In the genomic region with DNA sequence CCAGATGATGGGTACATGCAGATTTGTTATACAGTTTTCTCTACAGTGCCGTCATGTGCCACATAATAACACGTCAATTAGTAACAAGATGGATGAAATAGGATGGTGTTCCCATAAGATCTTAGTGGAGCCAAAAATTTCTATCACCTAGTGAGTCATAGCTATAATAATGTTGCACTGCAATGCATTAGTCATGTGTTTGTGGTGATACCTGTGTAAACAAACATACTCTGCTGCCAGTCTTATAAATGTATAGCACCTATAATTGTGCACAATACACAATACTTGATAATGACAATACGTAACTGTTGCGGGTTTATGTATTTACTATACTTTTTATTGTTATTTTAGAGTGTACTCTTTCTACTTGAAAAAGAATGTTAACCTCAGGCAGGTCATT, we compare ENCODE assay signal across 17 cellular contexts.
DNase-seq lines count a peak whose midpoint lies in the region; ATAC-seq, FAIRE-seq and TF ChIP-seq lines count a peak whose summit lies in the region.
"Had no signal": no experiment of that assay in that cellular context is flagged by ENCODE, and none has a peak within 500 bp of the region (broad histone marks: within the 10 kb centered on the region; RNA-seq: fewer than 3 reads in every experiment).

No MANE protein-coding gene starts in this region.

- H3K4me2 ChIP-seq in K562 (ENCODE audit: insufficient read depth, low read length), result no peak overlapping the region
- H3K4me2 ChIP-seq: BLaER1 treated with 17β-estradiol and CSF1 and Interleukin-3, amounts not matched to agents 10 nM and 100 nM had no signal

- no peak for TF ChIP-seq EP300 in K562 (IDR thresholded peaks at IDR 0.05; ENCODE audit: low read length)
- no peak for TF ChIP-seq EP300 in gastroesophageal sphincter (IDR thresholded peaks at IDR 0.05)

- CTCF ChIA-PET in K562 (lab: Yijun Ruan, JAX; ENCODE audit: low intra/inter-chr PET ratio), result no interaction called here

- in situ Hi-C loops in K562 (cut with MboI), result loop anchor here (25.0 kb wide), 1 partner anchor 859 kb away; a partner anchor contains a TSS

- no peaks in the 10 kb centered on the region for H3K9me1 ChIP-seq in K562 (ENCODE audit: control insufficient read depth, insufficient read depth, low read length)

- no peak for TF ChIP-seq POLR2A in K562 (conservative IDR thresholded peaks at IDR 0.05)
- TF ChIP-seq POLR2A in gastroesophageal sphincter (IDR thresholded peaks at IDR 0.05), result no peak

- no peaks in the 10 kb centered on the region for H3K79me2 ChIP-seq in K562 (ENCODE audit: control insufficient read depth, insufficient read depth, low read length)

- H3K27me3 ChIP-seq in K562 (ENCODE audit: control insufficient read depth in 2 of 2, insufficient read depth in 2 of 2, low read length in 2 of 2) (no peaks in the 10 kb centered on the region), SJCRH30 (no peaks in the 10 kb centered on the region), gastroesophageal sphincter (no peaks in the 10 kb centered on the region)
- H3K27me3 ChIP-seq: BLaER1 treated with 17β-estradiol and CSF1 and Interleukin-3, amounts not matched to agents 10 nM and 100 nM; MG63 had no signal

- H3K4me1 ChIP-seq in K562 (replicated peaks in 1 of 2; ENCODE audit: control insufficient read depth in 2 of 2, insufficient read depth in 2 of 2, low read length in 2 of 2), result peaks cover 0 to 5% of the 10 kb centered on the region in 2 experiments; a peak in 1 of 5 replicates
- no peaks in the 10 kb centered on the region for H3K4me1 ChIP-seq in SJCRH30
- no peaks in the 10 kb centered on the region for H3K4me1 ChIP-seq in gastroesophageal sphincter
- H3K4me1 ChIP-seq: BLaER1 treated with 17β-estradiol and CSF1 and Interleukin-3, amounts not matched to agents 10 nM and 100 nM had no signal

- H3K9me3 ChIP-seq in K562 (replicated peaks; ENCODE audit: control insufficient read depth, insufficient read depth, low read depth, low read length), result no peaks in the 10 kb centered on the region
- H3K9me3 ChIP-seq in SJCRH30 (replicated peaks), result no peaks in the 10 kb centered on the region
- no peaks in the 10 kb centered on the region for H3K9me3 ChIP-seq in gastroesophageal sphincter
- H3K9me3 ChIP-seq: BLaER1 treated with 17β-estradiol and CSF1 and Interleukin-3, amounts not matched to agents 10 nM and 100 nM; MG63 had no signal

- POLR2A ChIA-PET in K562 (lab: Yijun Ruan, JAX), result interaction anchor here (0.6 kb wide), 1 partner anchor 58 kb away, joined by 3 read pairs; no protein-coding TSS in a partner anchor

- H3K27ac ChIP-seq in K562 (ENCODE audit: extremely low read depth, low read depth, low read length) (no peak overlapping the region), SJCRH30 (no peak overlapping the region), substantia nigra (ENCODE audit: low read depth, low read length, poor library complexity, severe bottlenecking) (no peak overlapping the region), gastroesophageal sphincter (no peak overlapping the region)
- H3K27ac ChIP-seq: 22Rv1; BLaER1 treated with 17β-estradiol and CSF1 and Interleukin-3, amounts not matched to agents 10 nM and 100 nM had no signal

- no peak overlapping the region for H2AFZ ChIP-seq in K562 (ENCODE audit: low read depth, low read length)

- peak; percentile 42 for DNase-seq in DMS53 (lab: John Stamatoyannopoulos, UW)
- no peak for DNase-seq in DMS53 treated with DMSO at 0.1 percent for 48 hours (lab: John Stamatoyannopoulos, UW; ENCODE audit: unreplicated experiment)
- peak; percentile 64 for DNase-seq in NCI-H69 (lab: John Stamatoyannopoulos, UW)
- no peak for DNase-seq in K562 (ENCODE audit: extremely low read depth in 1 of 4, low spot score in 3 of 4)
- no peak for DNase-seq in SJCRH30
- no peak for DNase-seq in substantia nigra (lab: John Stamatoyannopoulos, UW)
- no peak for DNase-seq in NCI-H128 (lab: John Stamatoyannopoulos, UW; ENCODE audit: unreplicated experiment)
- DNase-seq: EL, MG63, NCI-H1092 treated with DMSO at 0.1 percent for 48 hours, NCI-H1930, NCI-H524 treated with DMSO at 0.1 percent for 48 hours, T-helper 9 cell had no signal

- 90% methylated on average over 4 of the region's 4 CpGs for WGBS in K562 (ENCODE audit: insufficient coverage, low coverage, missing lambda C conversion rate)
- 83 to 97% methylated on average over 4 of the region's 4 CpGs for WGBS in gastroesophageal sphincter (ENCODE audit: low coverage in 1 of 2), 2 donors

- TF ChIP-seq RAD21 in K562 (CRISPR knock-in tag; conservative IDR thresholded peaks at IDR 0.05 in 1 of 2, IDR thresholded peaks at IDR 0.05 in 1 of 2), result no peak

- intact Hi-C loops in K562 (cut with micrococcal nuclease), result no loop called here

- no TSS peak for BruUV-seq in K562 (replicated peaks; lab: Mats Ljungman, UMichigan)

- H3K4me3 ChIP-seq in K562 (no peak overlapping the region), SJCRH30 (no peak overlapping the region), gastroesophageal sphincter (no peak overlapping the region)
- H3K4me3 ChIP-seq: BLaER1 treated with 17β-estradiol and CSF1 and Interleukin-3, amounts not matched to agents 10 nM and 100 nM; MG63 had no signal

- ATAC-seq in K562 (no peak), gastroesophageal sphincter (no peak)

- H4K20me1 ChIP-seq in K562 (replicated peaks; ENCODE audit: control insufficient read depth, insufficient read depth, low read length), result no peaks in the 10 kb centered on the region
- H4K20me1 ChIP-seq: BLaER1 treated with 17β-estradiol and CSF1 and Interleukin-3, amounts not matched to agents 10 nM and 100 nM had no signal

- H3K9ac ChIP-seq in K562 (ENCODE audit: insufficient read depth in 1 of 2, low read depth in 2 of 2, low read length in 2 of 2), result no peak overlapping the region
- H3K9ac ChIP-seq: BLaER1 treated with 17β-estradiol and CSF1 and Interleukin-3, amounts not matched to agents 10 nM and 100 nM had no signal

- FAIRE-seq in K562 (lab: Jason Lieb, UNC), result no peak
- FAIRE-seq: H54 had no signal

- TF ChIP-seq CTCF in K562 (IDR thresholded peaks at IDR 0.05 in 2 of 3, conservative IDR thresholded peaks at IDR 0.05 in 1 of 3; ENCODE audit: insufficient read depth in 2 of 3, low read depth in 1 of 3, low read length in 3 of 3) (no peak), gastroesophageal sphincter (IDR thresholded peaks at IDR 0.05) (no peak)

- H3K36me3 ChIP-seq in K562 (ENCODE audit: control insufficient read depth, insufficient read depth, low read length) (no peaks in the 10 kb centered on the region), SJCRH30 (no peaks in the 10 kb centered on the region), gastroesophageal sphincter (no peaks in the 10 kb centered on the region)
- H3K36me3 ChIP-seq: BLaER1 treated with 17β-estradiol and CSF1 and Interleukin-3, amounts not matched to agents 10 nM and 100 nM had no signal

TF ChIP-seq in K562, 482 proteins besides CTCF, POLR2A, EP300 and RAD21:
- no peak for TF ChIP-seq TAF9B (IDR thresholded peaks at IDR 0.05; ENCODE audit: partially characterized antibody)
- TF ChIP-seq FOXA3 (CRISPR knock-in tag; conservative IDR thresholded peaks at IDR 0.05 in 1 of 2, IDR thresholded peaks at IDR 0.05 in 1 of 2), result peak in 1 of 2 experiments; percentile 46; a peak in 1 of 4 replicates
- TF ChIP-seq NRF1 (conservative IDR thresholded peaks at IDR 0.05 in 1 of 2, IDR thresholded peaks at IDR 0.05 in 1 of 2), result no peak
- no peak for TF ChIP-seq NCOA6 (IDR thresholded peaks at IDR 0.05)
- TF ChIP-seq, protein P1, sequence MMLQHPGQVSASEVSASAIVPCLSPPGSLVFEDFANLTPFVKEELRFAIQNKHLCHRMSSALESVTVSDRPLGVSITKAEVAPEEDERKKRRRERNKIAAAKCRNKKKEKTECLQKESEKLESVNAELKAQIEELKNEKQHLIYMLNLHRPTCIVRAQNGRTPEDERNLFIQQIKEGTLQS (IDR thresholded peaks at IDR 0.05), result peak; percentile 72
- TF ChIP-seq, protein P1 (CRISPR knock-in tag; conservative IDR thresholded peaks at IDR 0.05), result no peak
- no peak for TF ChIP-seq ZFPM2 (CRISPR knock-in tag; IDR thresholded peaks at IDR 0.05)
- no peak for TF ChIP-seq RHOXF2B (CRISPR knock-in tag; conservative IDR thresholded peaks at IDR 0.05)
- peak; percentile 51; the same call in 1 of the 2 replicates for TF ChIP-seq FOSL1 (tag; conservative IDR thresholded peaks at IDR 0.05)
- peak; percentile 19; the same call in 1 of the 2 replicates for TF ChIP-seq JUND (IDR thresholded peaks at IDR 0.05; ENCODE audit: borderline replicate concordance, low read depth, low read length)
- no peak for TF ChIP-seq JUND (tag; IDR thresholded peaks at IDR 0.05; ENCODE audit: borderline replicate concordance, low read depth, low read length)

Comparison
In these comparisons a context has a peak if more than half of its experiments do, and no peak if none do; other contexts are left out.
1. DNase-seq: peak in DMS53 (single experiment) and NCI-H69 (single experiment); none in DMS53 treated with DMSO at 0.1 percent for 48 hours (single experiment), K562 (0 of 4), SJCRH30 (0 of 2), substantia nigra (0 of 49) and NCI-H128 (single experiment).